18 cellular contexts compared by ENCODE assay signal in the genomic region with DNA sequence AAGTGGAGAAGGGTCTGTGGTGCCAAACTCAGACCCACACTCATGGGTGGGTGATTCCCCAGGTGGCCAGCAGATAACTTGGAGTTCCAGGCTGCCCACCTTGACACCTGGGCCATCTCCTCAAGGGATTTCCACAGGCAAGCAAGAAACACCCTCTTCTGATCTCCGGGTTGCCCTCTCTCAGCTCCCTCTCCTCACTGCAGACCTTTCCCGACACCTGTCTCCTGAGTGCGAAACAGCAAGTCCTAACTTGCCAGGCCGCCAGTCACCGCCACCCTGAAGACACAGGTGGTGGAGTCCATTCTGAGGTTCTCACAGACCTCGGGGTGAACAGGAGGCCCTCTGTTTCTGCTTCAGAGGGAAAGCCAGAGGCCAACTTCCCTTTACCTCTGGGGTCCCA.
"Had no signal": no experiment of that assay in that cellular context is flagged by ENCODE, and none has a peak within 500 bp of the region (broad histone marks: within the 10 kb centered on the region; RNA-seq: fewer than 3 reads in every experiment).

No MANE protein-coding gene starts in this region.

- FAIRE-seq: islet of Langerhans had no signal

- DNase-seq: activated CD4-positive, alpha-beta T cell treated with anti-CD3 and anti-CD28 coated beads for 48 hours; activated CD8-positive, alpha-beta T cell treated with anti-CD3 and anti-CD28 coated beads for 36 hours; activated effector memory CD4-positive, alpha-beta T cell treated with anti-CD3 and anti-CD28 coated beads, Interleukin-2, amount 50 U/mL, for 16 hours; activated T-cell treated with anti-CD3 and anti-CD28 coated beads, Interleukin-2, amount 50 U/mL, for 4 hours; dorsolateral prefrontal cortex; erythroblast; left lung; mucosa of descending colon; naive thymus-derived CD4-positive, alpha-beta T cell; stimulated activated CD4-positive, alpha-beta T cell treated with anti-CD3 and anti-CD28 coated beads, Interleukin-15, amount 100 ng/mL, for 24 hours; stimulated activated CD4-positive, alpha-beta T cell treated with anti-CD3 and anti-CD28 coated beads, Interleukin-4, amount 100 ng/mL, for 1 hour; stimulated activated naive CD4-positive, alpha-beta T cell; transverse colon had no signal

- H3K36me3 Mint-ChIP-seq: WTC11 had no signal

- H3K27ac Mint-ChIP-seq: activated CD8-positive, alpha-beta T cell treated with anti-CD3 and anti-CD28 coated beads for 36 hours; activated naive CD4-positive, alpha-beta T cell treated with anti-CD3 and anti-CD28 coated beads, Interleukin-2, amount 50 U/mL, for 72 hours; naive thymus-derived CD4-positive, alpha-beta T cell; WTC11 had no signal

- H3K27me3 ChIP-seq: dorsolateral prefrontal cortex, left lung, right atrium auricular region, transverse colon had no signal

- H3K4me3 Mint-ChIP-seq: activated CD8-positive, alpha-beta T cell treated with anti-CD3 and anti-CD28 coated beads for 36 hours; activated T-cell treated with anti-CD3 and anti-CD28 coated beads, Interleukin-2, amount 50 U/mL, for 4 hours; naive thymus-derived CD4-positive, alpha-beta T cell; WTC11 had no signal

- H3K36me3 ChIP-seq: left lung, right atrium auricular region, transverse colon had no signal

- H3K9me3 Mint-ChIP-seq: activated CD8-positive, alpha-beta T cell treated with anti-CD3 and anti-CD28 coated beads for 36 hours had no signal

- ATAC-seq: activated CD8-positive, alpha-beta T cell treated with anti-CD3 and anti-CD28 coated beads for 36 hours; activated naive CD4-positive, alpha-beta T cell treated with anti-CD3 and anti-CD28 coated beads, Interleukin-2, amount 50 U/mL, for 72 hours; activated T-cell treated with anti-CD3 and anti-CD28 coated beads, Interleukin-2, amount 50 U/mL, for 4 hours; mucosa of descending colon; naive thymus-derived CD4-positive, alpha-beta T cell; WTC11 had no signal

- H3K4me3 ChIP-seq: left lung, mucosa of descending colon, right atrium auricular region, skin epidermis, transverse colon had no signal
